Comparison of ENCODE assay signal across 1 cellular context in genomic region chr17:82283208-82283749, GRCh38.
TF ChIP-seq lines count a peak whose summit lies in the region.

No MANE protein-coding gene starts in this region.

TF ChIP-seq in HEK293, 187 proteins besides CTCF, POLR2A, EP300 and RAD21 (continued from another document and continues in another):
- peak; percentile 55; the same call in 1 of the 2 replicates for TF ChIP-seq PRDM10 (tag by site-specific recombination; IDR thresholded peaks at IDR 0.05)
- no peak for TF ChIP-seq ZNF221 (tag by site-specific recombination; IDR thresholded peaks at IDR 0.05; ENCODE audit: borderline replicate concordance)
- peak; percentile 43; the same call in 1 of the 2 replicates for TF ChIP-seq ZNF335 (tag by site-specific recombination; conservative IDR thresholded peaks at IDR 0.05)
- TF ChIP-seq ZNF394 (tag by site-specific recombination; IDR thresholded peaks at IDR 0.05; ENCODE audit: borderline replicate concordance): no peak
- TF ChIP-seq ZNF830 (tag by site-specific recombination; IDR thresholded peaks at IDR 0.05; ENCODE audit: low read depth): no peak
- no peak for TF ChIP-seq FEZF1 (tag by site-specific recombination; IDR thresholded peaks at IDR 0.05)
- no peak for TF ChIP-seq KLF10 (tag by site-specific recombination; IDR thresholded peaks at IDR 0.05)
- no peak for TF ChIP-seq ZNF513 (tag by site-specific recombination; IDR thresholded peaks at IDR 0.05)
- TF ChIP-seq ZBTB17 (tag by site-specific recombination; IDR thresholded peaks at IDR 0.05): no peak; the same call in 1 of the 2 replicates
- peak; percentile 75 for TF ChIP-seq EGR2 (tag by site-specific recombination; IDR thresholded peaks at IDR 0.05; ENCODE audit: low read depth)
- TF ChIP-seq ZNF148 (tag by site-specific recombination; IDR thresholded peaks at IDR 0.05; ENCODE audit: borderline replicate concordance): no peak
- TF ChIP-seq ZNF26 (tag by site-specific recombination; IDR thresholded peaks at IDR 0.05): no peak
- TF ChIP-seq ZBTB10 (tag by site-specific recombination; IDR thresholded peaks at IDR 0.05): peak; percentile 65; the same call in 1 of the 2 replicates
- no peak for TF ChIP-seq ZSCAN16 (tag by site-specific recombination; IDR thresholded peaks at IDR 0.05)
- peak; percentile 45; the same call in 1 of the 2 replicates for TF ChIP-seq ZNF423 (tag by site-specific recombination; IDR thresholded peaks at IDR 0.05)
- no peak for TF ChIP-seq ZNF843 (tag by site-specific recombination; IDR thresholded peaks at IDR 0.05)
- peak; percentile 45; the same call in 1 of the 2 replicates for TF ChIP-seq ZBTB44 (tag by site-specific recombination; IDR thresholded peaks at IDR 0.05)
- no peak for TF ChIP-seq ZNF596 (tag by site-specific recombination; IDR thresholded peaks at IDR 0.05)
- TF ChIP-seq SP3 (tag by site-specific recombination; IDR thresholded peaks at IDR 0.05): peak; percentile 45; the same call in 1 of the 2 replicates
- TF ChIP-seq ZNF426 (tag by site-specific recombination; IDR thresholded peaks at IDR 0.05): no peak
- no peak for TF ChIP-seq ZNF280C (tag by site-specific recombination; IDR thresholded peaks at IDR 0.05)
- TF ChIP-seq KLF7 (tag by site-specific recombination; IDR thresholded peaks at IDR 0.05; ENCODE audit: borderline replicate concordance): no peak
- TF ChIP-seq REST (tag by site-specific recombination; IDR thresholded peaks at IDR 0.05): no peak
- TF ChIP-seq ZNF621 (tag by site-specific recombination; IDR thresholded peaks at IDR 0.05): no peak
- TF ChIP-seq ZXDB (tag by site-specific recombination; IDR thresholded peaks at IDR 0.05): no peak
- no peak for TF ChIP-seq ZNF549 (tag by site-specific recombination; IDR thresholded peaks at IDR 0.05)
- peak; percentile 66 for TF ChIP-seq HIC1 (tag by site-specific recombination; IDR thresholded peaks at IDR 0.05)
- TF ChIP-seq ZNF133 (tag by site-specific recombination; IDR thresholded peaks at IDR 0.05): no peak
- TF ChIP-seq ZNF366 (tag by site-specific recombination; conservative IDR thresholded peaks at IDR 0.05): no peak
- no peak for TF ChIP-seq ZNF677 (tag by site-specific recombination; IDR thresholded peaks at IDR 0.05)
- TF ChIP-seq ZNF660 (tag by site-specific recombination; IDR thresholded peaks at IDR 0.05): no peak; the same call in 1 of the 2 replicates
- no peak for TF ChIP-seq MEIS1 (CRISPR knock-in tag; IDR thresholded peaks at IDR 0.05; ENCODE audit: borderline replicate concordance)
- TF ChIP-seq SP7 (tag by site-specific recombination; IDR thresholded peaks at IDR 0.05): peak; percentile 56
- TF ChIP-seq ZSCAN30 (tag by site-specific recombination; IDR thresholded peaks at IDR 0.05): no peak
- TF ChIP-seq GLIS1 (tag by site-specific recombination; IDR thresholded peaks at IDR 0.05): peak; percentile 97
- TF ChIP-seq REPIN1 (tag by site-specific recombination; IDR thresholded peaks at IDR 0.05; ENCODE audit: low read depth): no peak
- TF ChIP-seq SP2 (tag by site-specific recombination; IDR thresholded peaks at IDR 0.05): 0 out of 2 replicates have a peak, but pooled peaks have one; percentile 16
